ENCODE assay signal across 8 cellular contexts in the genomic region with DNA sequence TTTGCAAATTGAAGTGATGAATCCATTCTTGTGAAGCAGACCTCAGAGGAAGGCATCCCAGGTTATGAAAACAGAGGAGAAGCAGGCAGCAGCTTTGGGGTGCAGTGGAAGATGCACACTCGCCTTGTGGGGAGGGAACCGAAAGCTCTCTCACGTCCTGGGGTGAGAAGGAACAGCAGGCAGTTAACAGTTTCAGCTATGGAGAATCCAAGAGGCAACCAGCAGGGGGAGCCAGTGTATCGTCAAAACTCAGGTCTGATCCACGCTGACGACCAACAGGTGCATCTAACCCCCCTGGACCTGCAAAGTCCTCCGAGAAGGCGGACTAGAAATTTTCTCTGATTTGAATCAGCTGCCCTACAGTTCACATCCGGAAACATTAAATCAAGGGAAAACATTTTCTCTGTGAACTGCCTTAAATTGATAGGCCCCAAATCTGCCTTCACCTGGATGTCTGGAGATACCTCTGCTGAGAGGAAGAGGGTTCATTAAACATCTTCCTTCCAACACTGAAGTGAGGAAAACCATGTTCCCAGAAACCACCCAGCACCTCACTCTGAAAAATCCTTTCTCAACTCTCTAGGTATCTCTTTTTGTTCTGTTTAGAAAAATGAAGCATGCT.
DNase-seq lines count a peak whose midpoint lies in the region; ATAC-seq and TF ChIP-seq lines count a peak whose summit lies in the region.

No MANE protein-coding gene starts in this region.

- DNase-seq in D341Med (ENCODE audit: low spot score) (peak; percentile 83), NT2/D1 (ENCODE audit: low read depth, low spot score) (peak; percentile 54), activated T-cell treated with anti-CD3 and anti-CD28 coated beads for 48 hours (ENCODE audit: low read depth) (peak; percentile 60), fibroblast of mammary gland (ENCODE audit: low read depth) (peak; percentile 58), neural crest cell (ENCODE audit: low read depth, low spot score) (peak; percentile 77), tibial artery (peak; percentile 48 to 78)

- no peak overlapping the region for H3K9ac ChIP-seq in NT2/D1 (ENCODE audit: insufficient read length, low read depth)

- no peaks in the 10 kb centered on the region for H3K27me3 ChIP-seq in NT2/D1 (ENCODE audit: insufficient read depth, insufficient read length)
- peaks cover 0 to 40% of the 10 kb centered on the region in 2 donors for H3K27me3 ChIP-seq in tibial artery

- TF ChIP-seq CTCF in fibroblast of mammary gland (conservative IDR thresholded peaks at IDR 0.05; ENCODE audit: control insufficient read depth, insufficient read depth, low read depth, low read length) = peak; percentile 82
- TF ChIP-seq CTCF in neural crest cell (conservative IDR thresholded peaks at IDR 0.05) = peak; percentile 76
- peak; percentile 54 to 63 for TF ChIP-seq CTCF in tibial artery (IDR thresholded peaks at IDR 0.05)

- no peaks in the 10 kb centered on the region for H3K4me1 ChIP-seq in NT2/D1 (ENCODE audit: insufficient read depth, insufficient read length)
- H3K4me1 ChIP-seq in tibial artery = peaks cover 0 to 5% (median 0%) of the 10 kb centered on the region in 4 donors

- no peak overlapping the region for H3K4me3 Mint-ChIP-seq in neural crest cell

- H3K36me3 Mint-ChIP-seq in neural crest cell (ENCODE audit: low read depth) = no peaks in the 10 kb centered on the region

- H3K27ac ChIP-seq in tibial artery = no peak overlapping the region

- H3K27ac Mint-ChIP-seq in neural crest cell (ENCODE audit: unreplicated experiment) = no peak overlapping the region

- no peak overlapping the region for H3K4me3 ChIP-seq in NT2/D1 (ENCODE audit: insufficient read length, low read depth)
- H3K4me3 ChIP-seq in fibroblast of mammary gland (ENCODE audit: control insufficient read depth, low read depth, low read length) = no peak overlapping the region
- no peak overlapping the region for H3K4me3 ChIP-seq in tibial artery

- H3K27me3 Mint-ChIP-seq in neural crest cell (ENCODE audit: low read depth) = peaks cover 6% of the 10 kb centered on the region

- intact Hi-C loops in tibial artery (cut with DNase I; ENCODE audit: low total_unique reads) = loop anchor here (10.0 kb wide), 1 partner anchor 106 kb away; no protein-coding TSS in a partner anchor

- H3K4me1 Mint-ChIP-seq in neural crest cell = peaks cover 24% of the 10 kb centered on the region

- H3K36me3 ChIP-seq in NT2/D1 (ENCODE audit: insufficient read depth, insufficient read length, low read length) (no peaks in the 10 kb centered on the region), tibial artery (no peaks in the 10 kb centered on the region)

- H3K9me3 Mint-ChIP-seq in neural crest cell = no peaks in the 10 kb centered on the region

- H3K9me3 ChIP-seq in NT2/D1 (ENCODE audit: insufficient read depth, low read length) (no peaks in the 10 kb centered on the region), tibial artery (no peaks in the 10 kb centered on the region)

- ATAC-seq in GM19468 (IDR thresholded peaks at IDR 0.05; ENCODE audit: extremely low read depth, unreplicated experiment) (peak; percentile 85), HG03520 (IDR thresholded peaks at IDR 0.05; ENCODE audit: unreplicated experiment) (peak; percentile 91)
